In the genomic region with DNA sequence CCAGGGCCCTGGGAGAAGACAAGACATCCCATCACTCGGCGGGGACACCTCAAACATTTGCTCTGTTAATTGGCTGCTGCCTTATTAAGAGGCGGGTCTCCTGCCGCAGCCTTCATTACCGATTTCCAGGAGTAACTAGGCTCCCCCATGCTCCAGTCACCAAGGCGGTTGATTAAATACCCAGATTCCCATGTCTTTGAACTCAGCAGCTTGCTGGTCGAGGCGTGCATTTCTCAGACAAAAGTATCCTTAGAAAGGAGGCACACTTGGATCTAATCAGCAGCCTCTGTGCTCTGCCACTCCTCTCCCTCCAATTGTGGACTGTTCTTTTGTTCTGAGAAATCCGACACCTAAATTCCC, we compare ENCODE assay signal across 19 cellular contexts.
DNase-seq lines count a peak whose midpoint lies in the region; ATAC-seq and TF ChIP-seq lines count a peak whose summit lies in the region.
"Had no signal": no experiment of that assay in that cellular context is flagged by ENCODE, and none has a peak within 500 bp of the region (broad histone marks: within the 10 kb centered on the region; RNA-seq: fewer than 3 reads in every experiment).

No MANE protein-coding gene starts in this region.

- no peak overlapping the region for H4K8ac ChIP-seq in H9 (replicated peaks; ENCODE audit: insufficient read length, low read depth, low read length)

- no peak overlapping the region for H2BK120ac ChIP-seq in H9 (ENCODE audit: low read depth, low read length, poor library complexity, severe bottlenecking)

- peaks cover 19 to 26% of the 10 kb centered on the region in 2 experiments for H3K4me1 Mint-ChIP-seq in H9
- H3K4me1 Mint-ChIP-seq in osteocyte (ENCODE audit: unreplicated experiment): no peaks in the 10 kb centered on the region

- H3K9ac ChIP-seq in H9 (ENCODE audit: extremely low read depth, insufficient read length, low read length) (no peak overlapping the region), mammary epithelial cell (ENCODE audit: insufficient read depth, low read length) (no peak overlapping the region)
- H3K9ac ChIP-seq: BLaER1 had no signal

- dilution Hi-C loops in mammary epithelial cell (cut with HindIII; ENCODE audit: low sequenced_read_pairs): no loop called here

- H3K4ac ChIP-seq in H9 (ENCODE audit: low read depth, low read length): no peak overlapping the region

- H3K23me2 ChIP-seq in H9 (ENCODE audit: insufficient read length, low read depth, low read length, poor library complexity, severe bottlenecking): no peaks in the 10 kb centered on the region

- H2BK15ac ChIP-seq in H9 (ENCODE audit: low read depth, low read length): no peak overlapping the region

- CTCF ChIA-PET in mammary epithelial cell (lab: Charles Lee; ENCODE audit: low non-redundant PET): no interaction called here

- H3K4me3 Mint-ChIP-seq in H9 (no peak overlapping the region), osteocyte (ENCODE audit: unreplicated experiment) (no peak overlapping the region)
- H3K4me3 Mint-ChIP-seq: CD4-positive, alpha-beta memory T cell had no signal

- no peaks in the 10 kb centered on the region for H3K36me3 ChIP-seq in mammary epithelial cell (ENCODE audit: insufficient read depth, low read length)
- H3K36me3 ChIP-seq: BLaER1, Peyer's patch, SJSA1 had no signal

- peaks cover 2 to 6% of the 10 kb centered on the region in 2 experiments; a peak in 3 of 5 replicates for H3K9me3 Mint-ChIP-seq in H9
- H3K9me3 Mint-ChIP-seq in osteocyte (ENCODE audit: unreplicated experiment): no peaks in the 10 kb centered on the region

- H3K18ac ChIP-seq in H9 (ENCODE audit: insufficient read length, low read depth, low read length): no peak overlapping the region

- DNase-seq in H9 (peak; percentile 54), caudate nucleus (lab: John Stamatoyannopoulos, UW) (no peak), iPS-NIHi7 (ENCODE audit: extremely low spot score) (peak; percentile 41), osteocyte (ENCODE audit: extremely low spot score, unreplicated experiment) (peak; percentile 60), cardiac septum (ENCODE audit: low spot score) (no peak), mammary epithelial cell (no peak)
- DNase-seq: Calu3; CD4-positive, alpha-beta memory T cell; DMS53; MM.1S; NCI-H1092; NCI-H1436 treated with DMSO at 0.1 percent for 48 hours; NCI-H2029 treated with DMSO at 0.1 percent for 48 hours; NK-92 treated with Interleukin-12 subunit alpha and Interleukin-12 subunit beta, amount 100 ng/mL, for 24 hours had no signal

- H3K27me3 ChIP-seq in H9 (ENCODE audit: insufficient read depth, low read length) (no peaks in the 10 kb centered on the region), mammary epithelial cell (ENCODE audit: insufficient read depth, low read length) (no peaks in the 10 kb centered on the region)
- H3K27me3 ChIP-seq: BLaER1, Peyer's patch had no signal

- H3K27ac Mint-ChIP-seq in H9 (peak overlapping the region in 2 of 3 experiments; percentile 55 to 92; a peak in 1 of 7 replicates), osteocyte (ENCODE audit: unreplicated experiment) (no peak overlapping the region)
- H3K27ac Mint-ChIP-seq: CD4-positive, alpha-beta memory T cell had no signal

- no peaks in the 10 kb centered on the region for H3K79me1 ChIP-seq in H9 (ENCODE audit: insufficient read depth, low read depth, low read length, poor library complexity, severe bottlenecking)

- no peak overlapping the region for H3K14ac ChIP-seq in H9 (ENCODE audit: insufficient read depth, low read length)

- no peak overlapping the region for H3K56ac ChIP-seq in H9 (ENCODE audit: insufficient read length, low read depth, low read length)

- H2BK12ac ChIP-seq in H9 (ENCODE audit: insufficient read length, low read depth, low read length): no peak overlapping the region

- no peak overlapping the region for H2AFZ ChIP-seq in H9 (ENCODE audit: low read length)
- H2AFZ ChIP-seq in mammary epithelial cell (ENCODE audit: low read depth, low read length): no peak overlapping the region

- H2BK20ac ChIP-seq in H9 (ENCODE audit: low read depth, low read length, poor library complexity, severe bottlenecking): no peak overlapping the region

- no peak overlapping the region for H4K91ac ChIP-seq in H9 (ENCODE audit: insufficient read length, low read depth, low read length)

- H3K23ac ChIP-seq in H9 (ENCODE audit: insufficient read length, low read depth, low read length): no peak overlapping the region

- H3K4me3 ChIP-seq in mammary epithelial cell (replicated peaks in 1 of 3; ENCODE audit: insufficient read depth in 1 of 3, low read depth in 2 of 3, low read length in 3 of 3): no peak overlapping the region
- H3K4me3 ChIP-seq: BLaER1, Peyer's patch, SJSA1 had no signal

- H2BK5ac ChIP-seq in H9 (ENCODE audit: insufficient read length, low read length): no peak overlapping the region

- no CpG with 5 or more reads among the region's 9 CpGs for WGBS in H9 (ENCODE audit: extremely low coverage, insufficient read length, low lambda C conversion rate)
- 89% methylated on average over 9 of the region's 9 CpGs for WGBS in mammary epithelial cell (ENCODE audit: low coverage, missing lambda C conversion rate)

- H3K27me3 Mint-ChIP-seq in H9 (ENCODE audit: low read depth) (peaks cover 3% of the 10 kb centered on the region; the same call in 1 of the 2 replicates), osteocyte (ENCODE audit: unreplicated experiment) (peaks cover 31% of the 10 kb centered on the region)

- H3K79me2 ChIP-seq in H9 (ENCODE audit: insufficient read depth, low read length): no peaks in the 10 kb centered on the region
- H3K79me2 ChIP-seq in mammary epithelial cell (ENCODE audit: insufficient read depth, low read length): no peaks in the 10 kb centered on the region

- H2AK5ac ChIP-seq in H9 (ENCODE audit: insufficient read length, low read length): no peak overlapping the region

- no peak overlapping the region for H4K5ac ChIP-seq in H9 (ENCODE audit: insufficient read length, low read depth, low read length)

- TF ChIP-seq CTCF in H9 (conservative IDR thresholded peaks at IDR 0.05): no peak
- TF ChIP-seq CTCF in osteocyte (IDR thresholded peaks at IDR 0.05): no peak
- TF ChIP-seq CTCF in mammary epithelial cell (conservative IDR thresholded peaks at IDR 0.05 in 1 of 2, IDR thresholded peaks at IDR 0.05 in 1 of 2; ENCODE audit: extremely low read depth in 1 of 2, insufficient read depth in 1 of 2, low read depth in 1 of 2, low read length in 2 of 2): no peak

- in situ Hi-C loops in mammary epithelial cell (cut with MboI; ENCODE audit: low sequenced_read_pairs in 2 of 2): no loop called here

- H3T11ph ChIP-seq in H9 (ENCODE audit: low read length): no peak overlapping the region

- H3K4me1 ChIP-seq in H9 (ENCODE audit: insufficient read depth, low read length): peaks cover 5% of the 10 kb centered on the region; the same call in 1 of the 2 replicates
- H3K4me1 ChIP-seq in mammary epithelial cell (ENCODE audit: insufficient read depth, low read length): no peaks in the 10 kb centered on the region
- H3K4me1 ChIP-seq: BLaER1, Peyer's patch, SJSA1 had no signal

- H3K27ac ChIP-seq in H9 (ENCODE audit: insufficient read length, low read depth, low read length) (no peak overlapping the region), caudate nucleus (ENCODE audit: low read depth, low read length) (peak overlapping the region; percentile 69), mammary epithelial cell (ENCODE audit: insufficient read depth, low read depth, low read length) (no peak overlapping the region)
- H3K27ac ChIP-seq: BLaER1, Peyer's patch, SJSA1 had no signal

- H3K36me3 Mint-ChIP-seq in H9 (ENCODE audit: insufficient read depth in 1 of 3, low read depth in 3 of 3) (no peaks in the 10 kb centered on the region; a peak in 3 of 7 replicates), osteocyte (ENCODE audit: unreplicated experiment) (no peaks in the 10 kb centered on the region)
- H3K36me3 Mint-ChIP-seq: CD4-positive, alpha-beta memory T cell had no signal

- H3K9me3 ChIP-seq in H9 (ENCODE audit: control insufficient read depth, low read depth, low read length) (no peaks in the 10 kb centered on the region), mammary epithelial cell (replicated peaks; ENCODE audit: insufficient read depth, low read length) (no peaks in the 10 kb centered on the region)
- H3K9me3 ChIP-seq: BLaER1, Peyer's patch, SJSA1 had no signal

- no peaks in the 10 kb centered on the region for H4K20me1 ChIP-seq in H9 (ENCODE audit: control insufficient read depth, insufficient read depth, insufficient read length)
- H4K20me1 ChIP-seq in mammary epithelial cell (ENCODE audit: insufficient read depth, low read length): no peaks in the 10 kb centered on the region
- H4K20me1 ChIP-seq: BLaER1 had no signal

- H3K4me2 ChIP-seq in H9 (ENCODE audit: insufficient read depth, insufficient read length, low read length) (no peak overlapping the region), mammary epithelial cell (ENCODE audit: insufficient read depth, low read depth, low read length) (no peak overlapping the region)
- H3K4me2 ChIP-seq: BLaER1 had no signal

- no peak for ATAC-seq in HG02759 (IDR thresholded peaks at IDR 0.05; ENCODE audit: unreplicated experiment)
- ATAC-seq in GM19467 (IDR thresholded peaks at IDR 0.05; ENCODE audit: unreplicated experiment): no peak

- intact Hi-C loops in cardiac septum (cut with DNase I) (no loop called here), mammary epithelial cell (cut with micrococcal nuclease) (no loop called here)

- BruUV-seq in mammary epithelial cell (replicated peaks; lab: Mats Ljungman, UMichigan): no TSS peak

Comparison
In these comparisons a context has a peak if more than half of its experiments do, and no peak if none do; other contexts are left out.
1. DNase-seq: peak in H9 (single experiment), iPS-NIHi7 (single experiment) and osteocyte (single experiment); none in caudate nucleus (0 of 61), cardiac septum (single experiment) and mammary epithelial cell (single experiment).